In the genomic region with DNA sequence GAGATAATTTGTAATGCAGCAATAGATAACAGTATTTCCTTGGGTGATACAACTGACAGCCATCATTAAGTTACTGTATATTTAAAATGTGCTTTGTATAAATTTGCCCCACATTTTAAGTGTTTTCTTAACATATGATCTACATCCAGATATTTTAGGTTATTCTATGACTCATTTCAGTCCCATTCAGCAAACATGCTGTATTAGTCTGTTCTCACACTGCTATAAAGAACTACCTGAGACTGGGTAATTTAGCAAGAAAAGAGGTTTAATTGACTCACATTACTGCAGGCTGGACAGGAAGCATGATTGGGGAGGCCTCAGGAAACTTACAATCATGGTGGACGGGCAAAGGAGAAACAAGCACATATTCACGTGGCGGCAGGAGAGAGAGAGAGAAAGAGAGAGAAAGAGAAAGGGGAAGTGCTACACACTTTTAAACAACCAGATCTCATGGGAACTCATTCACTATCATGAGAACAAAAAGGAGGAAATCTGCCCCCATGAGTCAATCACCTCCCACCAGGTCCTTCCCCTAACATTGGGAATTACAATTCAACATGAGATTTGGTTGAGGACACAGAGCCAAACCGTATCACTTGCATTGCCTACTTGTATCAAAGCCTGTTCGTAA, we compare ENCODE assay signal across 1 cellular context.
A peak's percentile ranks its signal among the peaks of the same experiment; 100 is the strongest.
TF ChIP-seq lines count a peak whose summit lies in the region.

No MANE protein-coding gene starts in this region.

TF ChIP-seq in K562, 482 proteins besides CTCF, POLR2A, EP300 and RAD21:
- TF ChIP-seq ZNF197 (CRISPR knock-in tag; IDR thresholded peaks at IDR 0.05; ENCODE audit: low read depth), result no peak
- peak; percentile 15; the same call in 1 of the 2 replicates for TF ChIP-seq PKNOX1 (IDR thresholded peaks at IDR 0.05)
- peak; percentile 83 for TF ChIP-seq SPI1 (IDR thresholded peaks at IDR 0.05; ENCODE audit: borderline replicate concordance, low read depth, low read length)
